Comparison of ENCODE assay signal across 23 cellular contexts in genomic region chr9:103734471-103734870, GRCh38.
"Had no signal": no experiment of that assay in that cellular context is flagged by ENCODE, and none has a peak within 500 bp of the region (broad histone marks: within the 10 kb centered on the region; RNA-seq: fewer than 3 reads in every experiment).

No MANE protein-coding gene starts in this region.

- H3K36me3 Mint-ChIP-seq: activated CD4-positive, alpha-beta memory T cell treated with anti-CD3 and anti-CD28 coated beads for 36 hours; activated naive CD4-positive, alpha-beta T cell treated with anti-CD3 and anti-CD28 coated beads, Interleukin-2, amount 50 U/mL, for 72 hours had no signal

- H3K27me3 Mint-ChIP-seq: activated CD4-positive, alpha-beta memory T cell treated with anti-CD3 and anti-CD28 coated beads for 36 hours; activated CD4-positive, alpha-beta T cell treated with anti-CD3 and anti-CD28 coated beads, Interleukin-2, amount 10 ng/mL, durations not matched to agents 7 days and 5 days had no signal

- H3K27ac ChIP-seq: VCaP had no signal

- H3K27ac Mint-ChIP-seq: activated CD4-positive, alpha-beta memory T cell treated with anti-CD3 and anti-CD28 coated beads for 36 hours; activated CD4-positive, alpha-beta T cell treated with anti-CD3 and anti-CD28 coated beads, Interleukin-2, amount 10 ng/mL, durations not matched to agents 7 days and 5 days; activated naive CD4-positive, alpha-beta T cell treated with anti-CD3 and anti-CD28 coated beads, Interleukin-2, amount 50 U/mL, for 72 hours had no signal

- H3K4me1 Mint-ChIP-seq: activated CD4-positive, alpha-beta T cell treated with anti-CD3 and anti-CD28 coated beads, Interleukin-2, amount 10 ng/mL, durations not matched to agents 7 days and 5 days had no signal

- H3K9me3 Mint-ChIP-seq: activated CD4-positive, alpha-beta memory T cell treated with anti-CD3 and anti-CD28 coated beads for 36 hours; activated T-cell treated with anti-CD3 and anti-CD28 coated beads, Interleukin-2, amount 50 U/mL, for 4 hours had no signal

- ATAC-seq: activated naive CD4-positive, alpha-beta T cell treated with anti-CD3 and anti-CD28 coated beads, Interleukin-2, amount 50 U/mL, for 72 hours; activated T-cell treated with anti-CD3 and anti-CD28 coated beads, Interleukin-2, amount 50 U/mL, for 4 hours had no signal

- H3K4me3 Mint-ChIP-seq: activated CD4-positive, alpha-beta memory T cell treated with anti-CD3 and anti-CD28 coated beads for 36 hours; activated CD4-positive, alpha-beta T cell treated with anti-CD3 and anti-CD28 coated beads, Interleukin-2, amount 10 ng/mL, durations not matched to agents 7 days and 5 days; activated T-cell treated with anti-CD3 and anti-CD28 coated beads, Interleukin-2, amount 50 U/mL, for 4 hours had no signal

- DNase-seq: activated CD4-positive, alpha-beta memory T cell treated with anti-CD3 and anti-CD28 coated beads for 36 hours; activated CD4-positive, alpha-beta T cell treated with anti-CD3 and anti-CD28 coated beads, Interleukin-2, amount 10 ng/mL, durations not matched to agents 7 days and 5 days; activated CD4-positive, CD25-positive, alpha-beta regulatory T cell; activated CD8-positive, alpha-beta memory T cell treated with anti-CD3 and anti-CD28 coated beads for 24 hours; activated effector memory CD4-positive, alpha-beta T cell treated with anti-CD3 and anti-CD28 coated beads, Interleukin-2, amount 50 U/mL, for 16 hours; activated naive CD4-positive, alpha-beta T cell treated with Interleukin-2 at 50 U/mL for 16 hours; activated T-cell treated with anti-CD3 and anti-CD28 coated beads, Interleukin-2, amount 50 U/mL, for 4 hours; amygdala; central memory CD4-positive, alpha-beta T cell; IMR-90; Kasumi-1; KBM-7; MV-4-11; NCI-H1105; NCI-H1436 treated with DMSO at 0.1 percent for 48 hours; NCI-H187; NCI-H2081 treated with DMSO at 0.1 percent for 48 hours; NCI-H226; SHP77; T-helper 2 cell; T1000 had no signal
